ENCODE assay signal across 1 cellular context in the genomic region with DNA sequence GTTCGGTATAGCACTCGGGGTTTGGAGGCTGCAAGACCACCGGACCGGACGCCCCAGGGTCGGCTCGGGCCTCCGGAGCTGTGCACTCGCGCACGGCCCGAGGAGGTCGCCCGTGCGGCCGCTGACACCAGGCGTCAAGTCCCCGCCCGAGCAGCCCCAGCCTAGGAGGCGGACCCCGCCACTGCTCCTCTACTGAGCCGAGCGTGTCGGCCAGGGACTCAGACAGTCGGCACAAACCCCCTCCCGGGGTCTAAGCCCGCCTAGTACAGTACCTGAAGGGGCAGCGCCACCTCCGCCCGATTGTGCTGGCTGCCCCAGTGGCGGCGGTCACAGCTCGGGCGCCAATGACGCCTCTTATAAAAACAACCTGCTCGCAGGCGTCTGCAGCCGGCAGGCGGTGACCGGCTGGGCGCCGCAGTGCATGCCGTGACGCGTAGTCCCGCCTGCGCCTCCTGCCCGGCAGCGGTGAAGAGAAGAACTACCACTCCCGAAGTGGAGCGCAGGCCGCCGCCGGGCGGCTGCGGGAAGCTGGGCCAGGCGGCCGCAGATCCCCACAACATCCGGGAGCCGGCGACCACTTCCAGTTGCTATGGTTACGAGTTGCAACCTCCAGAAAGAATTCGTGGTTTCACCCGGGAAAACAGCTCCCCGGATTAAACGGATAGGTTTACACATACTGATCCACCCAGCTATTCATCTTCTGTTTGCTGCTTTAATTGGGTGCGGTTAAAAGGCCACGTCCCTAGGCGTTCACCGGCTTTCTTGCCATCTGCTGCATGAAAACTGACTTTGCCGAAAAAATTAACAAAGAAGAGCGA.
TF ChIP-seq lines count a peak whose summit lies in the region.

A gene with protein sequence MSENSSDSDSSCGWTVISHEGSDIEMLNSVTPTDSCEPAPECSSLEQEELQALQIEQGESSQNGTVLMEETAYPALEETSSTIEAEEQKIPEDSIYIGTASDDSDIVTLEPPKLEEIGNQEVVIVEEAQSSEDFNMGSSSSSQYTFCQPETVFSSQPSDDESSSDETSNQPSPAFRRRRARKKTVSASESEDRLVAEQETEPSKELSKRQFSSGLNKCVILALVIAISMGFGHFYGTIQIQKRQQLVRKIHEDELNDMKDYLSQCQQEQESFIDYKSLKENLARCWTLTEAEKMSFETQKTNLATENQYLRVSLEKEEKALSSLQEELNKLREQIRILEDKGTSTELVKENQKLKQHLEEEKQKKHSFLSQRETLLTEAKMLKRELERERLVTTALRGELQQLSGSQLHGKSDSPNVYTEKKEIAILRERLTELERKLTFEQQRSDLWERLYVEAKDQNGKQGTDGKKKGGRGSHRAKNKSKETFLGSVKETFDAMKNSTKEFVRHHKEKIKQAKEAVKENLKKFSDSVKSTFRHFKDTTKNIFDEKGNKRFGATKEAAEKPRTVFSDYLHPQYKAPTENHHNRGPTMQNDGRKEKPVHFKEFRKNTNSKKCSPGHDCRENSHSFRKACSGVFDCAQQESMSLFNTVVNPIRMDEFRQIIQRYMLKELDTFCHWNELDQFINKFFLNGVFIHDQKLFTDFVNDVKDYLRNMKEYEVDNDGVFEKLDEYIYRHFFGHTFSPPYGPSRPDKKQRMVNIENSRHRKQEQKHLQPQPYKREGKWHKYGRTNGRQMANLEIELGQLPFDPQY (minus strand): TSS at position 411 of the 818 bp plus-strand sequence. CDS start 18,935 bp downstream, outside the sequence.
A gene with protein sequence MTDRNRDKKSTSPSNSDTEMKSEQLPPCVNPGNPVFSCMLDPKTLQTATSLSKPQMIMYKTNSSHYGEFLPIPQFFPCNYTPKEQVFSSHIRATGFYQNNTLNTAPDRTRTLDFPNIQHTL (plus strand): TSS at position 547 of the 818 bp plus-strand sequence. CDS start 274 bp downstream, outside the sequence.

TF ChIP-seq in A549, 52 proteins besides CTCF, POLR2A, EP300 and RAD21 (continued from another document):
- TF ChIP-seq EHF (CRISPR knock-in tag; IDR thresholded peaks at IDR 0.05) (no peak), MAZ (IDR thresholded peaks at IDR 0.05; ENCODE audit: borderline replicate concordance, low read depth, low read length) (no peak), SMC3 (IDR thresholded peaks at IDR 0.05) (peak; percentile 34; the same call in 2 of the 3 replicates), GATA3 (IDR thresholded peaks at IDR 0.05; ENCODE audit: borderline replicate concordance) (peak; percentile 25; the same call in 1 of the 2 replicates), ZNF302 (CRISPR knock-in tag; IDR thresholded peaks at IDR 0.05) (no peak), EHMT2 (IDR thresholded peaks at IDR 0.05; ENCODE audit: low read depth) (no peak), ESRRA (IDR thresholded peaks at IDR 0.05; ENCODE audit: borderline replicate concordance, low read length) (no peak), TFCP2L1 (CRISPR knock-in tag; IDR thresholded peaks at IDR 0.05) (no peak), JUNB (IDR thresholded peaks at IDR 0.05) (no peak), FOXS1 (CRISPR knock-in tag; IDR thresholded peaks at IDR 0.05) (no peak; the same call in 1 of the 2 replicates), BHLHE40 (IDR thresholded peaks at IDR 0.05; ENCODE audit: low read depth, low read length) (no peak), JUN (IDR thresholded peaks at IDR 0.05) (peak; percentile 62 to 92; a peak in 4 of 5 replicates), CHD4 (IDR thresholded peaks at IDR 0.05; ENCODE audit: borderline replicate concordance) (no peak), HEYL (CRISPR knock-in tag; IDR thresholded peaks at IDR 0.05) (no peak), FOSL2 (IDR thresholded peaks at IDR 0.05) (no peak), FOSL2 (CRISPR knock-in tag; IDR thresholded peaks at IDR 0.05) (peak; percentile 63), MYC (IDR thresholded peaks at IDR 0.05; ENCODE audit: borderline replicate concordance, low read length) (no peak; the same call in 1 of the 2 replicates), HOXB13 (CRISPR knock-in tag; IDR thresholded peaks at IDR 0.05; ENCODE audit: low read depth) (no peak), FOSB (CRISPR knock-in tag; IDR thresholded peaks at IDR 0.05) (no peak), ZFP36 (IDR thresholded peaks at IDR 0.05; ENCODE audit: borderline replicate concordance, partially characterized antibody) (no peak), NPAS2 (CRISPR knock-in tag; IDR thresholded peaks at IDR 0.05; ENCODE audit: borderline replicate concordance) (no peak), SREBF2 (IDR thresholded peaks at IDR 0.05) (no peak), CEBPB (IDR thresholded peaks at IDR 0.05) (no peak; a peak in 1 of 4 replicates), KDM1A (IDR thresholded peaks at IDR 0.05; ENCODE audit: low read depth) (no peak), CBX8 (IDR thresholded peaks at IDR 0.05) (no peak), CBX2 (IDR thresholded peaks at IDR 0.05; ENCODE audit: borderline replicate concordance, low read depth) (no peak), ZC3H11A (IDR thresholded peaks at IDR 0.05) (no peak), RARB (CRISPR knock-in tag; IDR thresholded peaks at IDR 0.05) (no peak), CHD2 (IDR thresholded peaks at IDR 0.05; ENCODE audit: low read length, partially characterized antibody) (no peak), POLR2AphosphoS2 (conservative IDR thresholded peaks at IDR 0.05; ENCODE audit: low read length) (no peak), HDAC2 (IDR thresholded peaks at IDR 0.05) (no peak), RCOR1 (IDR thresholded peaks at IDR 0.05; ENCODE audit: low read depth, low read length) (no peak), ZSCAN20 (CRISPR knock-in tag; IDR thresholded peaks at IDR 0.05) (no peak), RNF2 (IDR thresholded peaks at IDR 0.05; ENCODE audit: borderline replicate concordance, low read depth) (no peak), KDM5A (IDR thresholded peaks at IDR 0.05) (no peak), PHF8 (IDR thresholded peaks at IDR 0.05; ENCODE audit: borderline replicate concordance, low read depth) (peak; percentile 82)
- TF ChIP-seq, protein P1, sequence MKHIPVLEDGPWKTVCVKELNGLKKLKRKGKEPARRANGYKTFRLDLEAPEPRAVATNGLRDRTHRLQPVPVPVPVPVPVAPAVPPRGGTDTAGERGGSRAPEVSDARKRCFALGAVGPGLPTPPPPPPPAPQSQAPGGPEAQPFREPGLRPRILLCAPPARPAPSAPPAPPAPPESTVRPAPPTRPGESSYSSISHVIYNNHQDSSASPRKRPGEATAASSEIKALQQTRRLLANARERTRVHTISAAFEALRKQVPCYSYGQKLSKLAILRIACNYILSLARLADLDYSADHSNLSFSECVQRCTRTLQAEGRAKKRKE (CRISPR knock-in tag; IDR thresholded peaks at IDR 0.05; ENCODE audit: low read depth) = no peak
- TF ChIP-seq, protein P2, sequence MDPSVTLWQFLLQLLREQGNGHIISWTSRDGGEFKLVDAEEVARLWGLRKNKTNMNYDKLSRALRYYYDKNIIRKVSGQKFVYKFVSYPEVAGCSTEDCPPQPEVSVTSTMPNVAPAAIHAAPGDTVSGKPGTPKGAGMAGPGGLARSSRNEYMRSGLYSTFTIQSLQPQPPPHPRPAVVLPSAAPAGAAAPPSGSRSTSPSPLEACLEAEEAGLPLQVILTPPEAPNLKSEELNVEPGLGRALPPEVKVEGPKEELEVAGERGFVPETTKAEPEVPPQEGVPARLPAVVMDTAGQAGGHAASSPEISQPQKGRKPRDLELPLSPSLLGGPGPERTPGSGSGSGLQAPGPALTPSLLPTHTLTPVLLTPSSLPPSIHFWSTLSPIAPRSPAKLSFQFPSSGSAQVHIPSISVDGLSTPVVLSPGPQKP (IDR thresholded peaks at IDR 0.05; ENCODE audit: low read depth, low read length) = no peak
- TF ChIP-seq, protein P3, sequence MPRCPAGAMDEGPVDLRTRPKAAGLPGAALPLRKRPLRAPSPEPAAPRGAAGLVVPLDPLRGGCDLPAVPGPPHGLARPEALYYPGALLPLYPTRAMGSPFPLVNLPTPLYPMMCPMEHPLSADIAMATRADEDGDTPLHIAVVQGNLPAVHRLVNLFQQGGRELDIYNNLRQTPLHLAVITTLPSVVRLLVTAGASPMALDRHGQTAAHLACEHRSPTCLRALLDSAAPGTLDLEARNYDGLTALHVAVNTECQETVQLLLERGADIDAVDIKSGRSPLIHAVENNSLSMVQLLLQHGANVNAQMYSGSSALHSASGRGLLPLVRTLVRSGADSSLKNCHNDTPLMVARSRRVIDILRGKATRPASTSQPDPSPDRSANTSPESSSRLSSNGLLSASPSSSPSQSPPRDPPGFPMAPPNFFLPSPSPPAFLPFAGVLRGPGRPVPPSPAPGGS (IDR thresholded peaks at IDR 0.05) = peak; percentile 78; the same call in 2 of the 3 replicates
- TF ChIP-seq, protein P4, sequence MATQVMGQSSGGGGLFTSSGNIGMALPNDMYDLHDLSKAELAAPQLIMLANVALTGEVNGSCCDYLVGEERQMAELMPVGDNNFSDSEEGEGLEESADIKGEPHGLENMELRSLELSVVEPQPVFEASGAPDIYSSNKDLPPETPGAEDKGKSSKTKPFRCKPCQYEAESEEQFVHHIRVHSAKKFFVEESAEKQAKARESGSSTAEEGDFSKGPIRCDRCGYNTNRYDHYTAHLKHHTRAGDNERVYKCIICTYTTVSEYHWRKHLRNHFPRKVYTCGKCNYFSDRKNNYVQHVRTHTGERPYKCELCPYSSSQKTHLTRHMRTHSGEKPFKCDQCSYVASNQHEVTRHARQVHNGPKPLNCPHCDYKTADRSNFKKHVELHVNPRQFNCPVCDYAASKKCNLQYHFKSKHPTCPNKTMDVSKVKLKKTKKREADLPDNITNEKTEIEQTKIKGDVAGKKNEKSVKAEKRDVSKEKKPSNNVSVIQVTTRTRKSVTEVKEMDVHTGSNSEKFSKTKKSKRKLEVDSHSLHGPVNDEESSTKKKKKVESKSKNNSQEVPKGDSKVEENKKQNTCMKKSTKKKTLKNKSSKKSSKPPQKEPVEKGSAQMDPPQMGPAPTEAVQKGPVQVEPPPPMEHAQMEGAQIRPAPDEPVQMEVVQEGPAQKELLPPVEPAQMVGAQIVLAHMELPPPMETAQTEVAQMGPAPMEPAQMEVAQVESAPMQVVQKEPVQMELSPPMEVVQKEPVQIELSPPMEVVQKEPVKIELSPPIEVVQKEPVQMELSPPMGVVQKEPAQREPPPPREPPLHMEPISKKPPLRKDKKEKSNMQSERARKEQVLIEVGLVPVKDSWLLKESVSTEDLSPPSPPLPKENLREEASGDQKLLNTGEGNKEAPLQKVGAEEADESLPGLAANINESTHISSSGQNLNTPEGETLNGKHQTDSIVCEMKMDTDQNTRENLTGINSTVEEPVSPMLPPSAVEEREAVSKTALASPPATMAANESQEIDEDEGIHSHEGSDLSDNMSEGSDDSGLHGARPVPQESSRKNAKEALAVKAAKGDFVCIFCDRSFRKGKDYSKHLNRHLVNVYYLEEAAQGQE (IDR thresholded peaks at IDR 0.05) = no peak; the same call in 1 of the 2 replicates
- TF ChIP-seq, protein P5, sequence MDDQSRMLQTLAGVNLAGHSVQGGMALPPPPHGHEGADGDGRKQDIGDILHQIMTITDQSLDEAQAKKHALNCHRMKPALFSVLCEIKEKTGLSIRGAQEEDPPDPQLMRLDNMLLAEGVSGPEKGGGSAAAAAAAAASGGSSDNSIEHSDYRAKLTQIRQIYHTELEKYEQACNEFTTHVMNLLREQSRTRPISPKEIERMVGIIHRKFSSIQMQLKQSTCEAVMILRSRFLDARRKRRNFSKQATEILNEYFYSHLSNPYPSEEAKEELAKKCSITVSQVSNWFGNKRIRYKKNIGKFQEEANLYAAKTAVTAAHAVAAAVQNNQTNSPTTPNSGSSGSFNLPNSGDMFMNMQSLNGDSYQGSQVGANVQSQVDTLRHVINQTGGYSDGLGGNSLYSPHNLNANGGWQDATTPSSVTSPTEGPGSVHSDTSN (IDR thresholded peaks at IDR 0.05) = 0 out of 2 replicates have a peak, but pooled peaks have one; percentile 21
- TF ChIP-seq, protein P6, sequence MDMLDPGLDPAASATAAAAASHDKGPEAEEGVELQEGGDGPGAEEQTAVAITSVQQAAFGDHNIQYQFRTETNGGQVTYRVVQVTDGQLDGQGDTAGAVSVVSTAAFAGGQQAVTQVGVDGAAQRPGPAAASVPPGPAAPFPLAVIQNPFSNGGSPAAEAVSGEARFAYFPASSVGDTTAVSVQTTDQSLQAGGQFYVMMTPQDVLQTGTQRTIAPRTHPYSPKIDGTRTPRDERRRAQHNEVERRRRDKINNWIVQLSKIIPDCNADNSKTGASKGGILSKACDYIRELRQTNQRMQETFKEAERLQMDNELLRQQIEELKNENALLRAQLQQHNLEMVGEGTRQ (IDR thresholded peaks at IDR 0.05) = peak; percentile 2; the same call in 1 of the 2 replicates
- TF ChIP-seq, protein P7, sequence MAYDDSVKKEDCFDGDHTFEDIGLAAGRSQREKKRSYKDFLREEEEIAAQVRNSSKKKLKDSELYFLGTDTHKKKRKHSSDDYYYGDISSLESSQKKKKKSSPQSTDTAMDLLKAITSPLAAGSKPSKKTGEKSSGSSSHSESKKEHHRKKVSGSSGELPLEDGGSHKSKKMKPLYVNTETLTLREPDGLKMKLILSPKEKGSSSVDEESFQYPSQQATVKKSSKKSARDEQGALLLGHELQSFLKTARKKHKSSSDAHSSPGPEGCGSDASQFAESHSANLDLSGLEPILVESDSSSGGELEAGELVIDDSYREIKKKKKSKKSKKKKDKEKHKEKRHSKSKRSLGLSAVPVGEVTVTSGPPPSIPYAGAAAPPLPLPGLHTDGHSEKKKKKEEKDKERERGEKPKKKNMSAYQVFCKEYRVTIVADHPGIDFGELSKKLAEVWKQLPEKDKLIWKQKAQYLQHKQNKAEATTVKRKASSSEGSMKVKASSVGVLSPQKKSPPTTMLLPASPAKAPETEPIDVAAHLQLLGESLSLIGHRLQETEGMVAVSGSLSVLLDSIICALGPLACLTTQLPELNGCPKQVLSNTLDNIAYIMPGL (CRISPR knock-in tag; IDR thresholded peaks at IDR 0.05; ENCODE audit: borderline replicate concordance) = peak; percentile 67; the same call in 1 of the 2 replicates
- TF ChIP-seq, protein P8, sequence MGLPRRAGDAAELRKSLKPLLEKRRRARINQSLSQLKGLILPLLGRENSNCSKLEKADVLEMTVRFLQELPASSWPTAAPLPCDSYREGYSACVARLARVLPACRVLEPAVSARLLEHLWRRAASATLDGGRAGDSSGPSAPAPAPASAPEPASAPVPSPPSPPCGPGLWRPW (IDR thresholded peaks at IDR 0.05) = no peak
